Comparison of ENCODE assay signal across 10 cellular contexts in genomic region chr17:73952136-73952497, GRCh38.
A peak's percentile ranks its signal among the peaks of the same experiment; 100 is the strongest.
DNase-seq lines count a peak whose midpoint lies in the region; ATAC-seq and TF ChIP-seq lines count a peak whose summit lies in the region.
"Had no signal": no experiment of that assay in that cellular context is flagged by ENCODE, and none has a peak within 500 bp of the region (broad histone marks: within the 10 kb centered on the region; RNA-seq: fewer than 3 reads in every experiment).

No MANE protein-coding gene starts in this region.

- peak overlapping the region; percentile 23 for H3K4me3 Mint-ChIP-seq in activated naive CD8-positive, alpha-beta T cell treated with anti-CD3 and anti-CD28 coated beads, Interleukin-2, amount 50 U/mL, for 24 hours
- H3K4me3 Mint-ChIP-seq in activated CD8-positive, alpha-beta T cell treated with anti-CD3 and anti-CD28 coated beads for 36 hours: no peak overlapping the region

- intact Hi-C loops in stomach (cut with DNase I; ENCODE audit: low total_unique reads): no loop called here
- intact Hi-C loops in ovary (cut with DNase I): no loop called here
- intact Hi-C loops in activated CD8-positive, alpha-beta T cell treated with anti-CD3 and anti-CD28 coated beads for 36 hours (cut with micrococcal nuclease): loop anchor here (10.0 kb wide), 1 partner anchor 307 kb away; the partner anchor contains the start of gene SDK2

- no peaks in the 10 kb centered on the region for H3K36me3 ChIP-seq in iPS-20b (ENCODE audit: insufficient read depth, low read depth, low read length)
- H3K36me3 ChIP-seq in stomach: no peaks in the 10 kb centered on the region
- H3K36me3 ChIP-seq in ovary: no peaks in the 10 kb centered on the region

- H3K9me3 ChIP-seq in iPS-20b (ENCODE audit: insufficient read depth, low read depth, low read length): no peaks in the 10 kb centered on the region
- peaks cover 0 to 7% (median 5%) of the 10 kb centered on the region in 4 donors for H3K9me3 ChIP-seq in stomach
- H3K9me3 ChIP-seq in ovary: no peaks in the 10 kb centered on the region

- H3K27ac ChIP-seq in iPS-20b (ENCODE audit: low read length) (no peak overlapping the region), stomach (no peak overlapping the region), ovary (no peak overlapping the region)
- H3K27ac ChIP-seq: foreskin keratinocyte, RWPE1 had no signal

- H3K27me3 ChIP-seq in iPS-20b (ENCODE audit: insufficient read depth, low read length): peaks cover 55% of the 10 kb centered on the region
- H3K27me3 ChIP-seq in stomach: peaks cover 0 to 81% (median 40%) of the 10 kb centered on the region in 3 donors
- no peaks in the 10 kb centered on the region for H3K27me3 ChIP-seq in ovary

- peak overlapping the region; percentile 65; the same call in 1 of the 2 replicates for H3K9ac ChIP-seq in iPS-20b (ENCODE audit: low read depth, low read length)

- 10 to 22% (median 11%) methylated on average over 10 to 22 of the region's 22 CpGs for WGBS in stomach, 5 donors
- 2 to 3% (median 3%) methylated on average over 21 to 22 of the region's 22 CpGs for WGBS in ovary, 3 donors

- peak overlapping the region; percentile 66 for H3K4me3 ChIP-seq in iPS-20b (ENCODE audit: low read length)
- H3K4me3 ChIP-seq in stomach: peak overlapping the region; percentile 28 to 46 (median 35)
- H3K4me3 ChIP-seq in ovary: no peak overlapping the region

- TF ChIP-seq EP300 in stomach (IDR thresholded peaks at IDR 0.05) (no peak), ovary (IDR thresholded peaks at IDR 0.05) (no peak)

- POLR2A ChIA-PET in activated CD8-positive, alpha-beta T cell treated with anti-CD3 and anti-CD28 coated beads for 36 hours (lab: Charles Lee): no interaction called here

- no peak for TF ChIP-seq CTCF in stomach (IDR thresholded peaks at IDR 0.05)
- TF ChIP-seq CTCF in ovary (IDR thresholded peaks at IDR 0.05): no peak
- no peak for TF ChIP-seq CTCF in activated CD8-positive, alpha-beta T cell treated with anti-CD3 and anti-CD28 coated beads for 36 hours (IDR thresholded peaks at IDR 0.05)

- no peak overlapping the region for H3K27ac Mint-ChIP-seq in activated naive CD8-positive, alpha-beta T cell treated with anti-CD3 and anti-CD28 coated beads, Interleukin-2, amount 50 U/mL, for 24 hours
- H3K27ac Mint-ChIP-seq in activated CD8-positive, alpha-beta T cell treated with anti-CD3 and anti-CD28 coated beads for 36 hours: no peak overlapping the region

- H3K4me1 Mint-ChIP-seq in activated naive CD8-positive, alpha-beta T cell treated with anti-CD3 and anti-CD28 coated beads, Interleukin-2, amount 50 U/mL, for 24 hours: peaks cover 3% of the 10 kb centered on the region
- no peaks in the 10 kb centered on the region for H3K4me1 Mint-ChIP-seq in activated CD8-positive, alpha-beta T cell treated with anti-CD3 and anti-CD28 coated beads for 36 hours (ENCODE audit: low read depth)

- H3K27me3 Mint-ChIP-seq in activated naive CD8-positive, alpha-beta T cell treated with anti-CD3 and anti-CD28 coated beads, Interleukin-2, amount 50 U/mL, for 24 hours: peaks cover 14% of the 10 kb centered on the region
- H3K27me3 Mint-ChIP-seq in activated CD8-positive, alpha-beta T cell treated with anti-CD3 and anti-CD28 coated beads for 36 hours: peaks cover 11% of the 10 kb centered on the region

- no peak for ATAC-seq in activated naive CD8-positive, alpha-beta T cell treated with anti-CD3 and anti-CD28 coated beads, Interleukin-2, amount 50 U/mL, for 24 hours
- no peak for ATAC-seq in activated CD8-positive, alpha-beta T cell treated with anti-CD3 and anti-CD28 coated beads for 36 hours

- no peaks in the 10 kb centered on the region for H3K36me3 Mint-ChIP-seq in activated naive CD8-positive, alpha-beta T cell treated with anti-CD3 and anti-CD28 coated beads, Interleukin-2, amount 50 U/mL, for 24 hours (ENCODE audit: low read depth)
- no peaks in the 10 kb centered on the region for H3K36me3 Mint-ChIP-seq in activated CD8-positive, alpha-beta T cell treated with anti-CD3 and anti-CD28 coated beads for 36 hours (ENCODE audit: low read depth)

- H3K4me1 ChIP-seq in iPS-20b (ENCODE audit: insufficient read depth, low read length) (peaks cover 8% of the 10 kb centered on the region; the same call in 1 of the 2 replicates), stomach (peaks cover 11 to 22% (median 15%) of the 10 kb centered on the region in 4 donors), ovary (ENCODE audit: insufficient read depth) (peaks cover 2% of the 10 kb centered on the region)
- H3K4me1 ChIP-seq: foreskin keratinocyte had no signal

- H3K9me3 Mint-ChIP-seq in activated naive CD8-positive, alpha-beta T cell treated with anti-CD3 and anti-CD28 coated beads, Interleukin-2, amount 50 U/mL, for 24 hours: no peaks in the 10 kb centered on the region
- H3K9me3 Mint-ChIP-seq in activated CD8-positive, alpha-beta T cell treated with anti-CD3 and anti-CD28 coated beads for 36 hours: no peaks in the 10 kb centered on the region

- peak; percentile 25 for DNase-seq in SIG-M5 treated with dmso at 0.1 percent for 504 hours (lab: John Stamatoyannopoulos, UW; ENCODE audit: unreplicated experiment)
- no peak for DNase-seq in SIG-M5 (lab: John Stamatoyannopoulos, UW)
- no peak for DNase-seq in activated naive CD8-positive, alpha-beta T cell treated with anti-CD3 and anti-CD28 coated beads, Interleukin-2, amount 50 U/mL, for 24 hours
- no peak for DNase-seq in stomach
- no peak for DNase-seq in ovary
- no peak for DNase-seq in activated CD8-positive, alpha-beta T cell treated with anti-CD3 and anti-CD28 coated beads for 36 hours
- no peak for DNase-seq in NCI-H2196 (lab: John Stamatoyannopoulos, UW; ENCODE audit: unreplicated experiment)
- DNase-seq: foreskin keratinocyte had no signal

- TF ChIP-seq POLR2A in stomach (IDR thresholded peaks at IDR 0.05) (no peak), ovary (IDR thresholded peaks at IDR 0.05) (no peak)

- CTCF ChIA-PET in activated CD8-positive, alpha-beta T cell treated with anti-CD3 and anti-CD28 coated beads for 36 hours (lab: Charles Lee): no interaction called here
